In the genomic region with DNA sequence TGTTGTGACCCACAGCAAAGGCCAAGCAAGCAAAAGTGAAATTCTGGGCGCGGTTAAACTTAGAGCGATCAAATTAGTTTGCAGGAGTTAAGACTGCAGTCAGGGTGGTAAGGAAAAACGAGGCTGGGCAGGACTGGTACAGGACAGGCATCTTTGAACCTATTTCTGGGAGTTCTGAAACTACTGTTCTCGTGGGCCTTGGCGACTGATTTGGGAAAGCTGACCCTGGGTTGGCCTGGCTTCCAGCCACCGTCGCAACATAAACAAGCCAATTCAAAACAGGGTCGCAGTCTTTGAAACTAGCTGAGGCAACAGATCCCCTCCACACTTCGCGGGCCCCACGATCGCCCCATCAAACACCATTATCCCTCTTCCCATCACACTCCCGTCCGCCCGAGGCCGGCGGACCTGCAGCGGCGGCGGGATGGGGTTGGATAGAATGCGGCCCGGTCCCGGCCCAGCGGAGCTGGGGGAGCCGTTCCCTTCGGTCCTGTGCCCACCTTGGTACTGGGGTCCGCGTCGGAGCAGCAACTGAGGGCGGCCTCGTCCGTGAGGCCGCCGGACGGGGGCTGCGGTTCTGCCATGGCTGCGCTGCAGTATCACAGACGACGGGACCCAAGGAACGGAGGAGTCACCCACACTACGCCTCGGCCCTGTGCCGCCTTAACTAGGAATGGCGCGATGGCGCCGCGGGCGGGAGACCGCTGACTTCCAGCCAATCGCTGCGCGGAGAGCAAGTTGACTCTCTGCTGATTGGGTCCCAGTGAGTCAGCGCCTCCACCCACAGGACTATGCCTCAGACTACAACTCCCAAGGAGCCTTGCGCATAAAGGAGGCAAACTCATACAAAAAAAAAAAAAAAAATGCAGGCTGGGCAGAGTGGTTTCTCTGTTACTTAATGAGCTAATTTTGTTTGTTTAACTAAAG, we compare ENCODE assay signal across 8 cellular contexts. TPM values are rescaled to one million over a fixed set of nuclear protein-coding genes. Genes with fewer than 3 reads are reported as not detected.
DNase-seq lines count a peak whose midpoint lies in the region; ATAC-seq and TF ChIP-seq lines count a peak whose summit lies in the region.

A gene (minus strand): TSS at position 675 of the 927 bp plus-strand sequence. CDS start 91 bp downstream, at position 584.

- no peak for TF ChIP-seq CTCF in prostate gland (IDR thresholded peaks at IDR 0.05)

- H3K4me3 ChIP-seq in prostate gland (peak within 1 kb of the TSS; percentile 73 to 82), urinary bladder (ENCODE audit: low read depth, low read length) (peak within 1 kb of the TSS; percentile 70)

- H3K27me3 ChIP-seq in prostate gland (replicated peaks; ENCODE audit: insufficient read depth) = no peaks in the 10 kb centered on the region

- no peaks in the 10 kb centered on the region for H3K9me3 ChIP-seq in prostate gland

- H3K36me3 ChIP-seq in prostate gland (no peaks in the 10 kb centered on the region), urinary bladder (ENCODE audit: insufficient read depth) (no peaks in the 10 kb centered on the region)

- DNase-seq in NCI-H187 treated with DMSO at 0.1 percent for 48 hours (lab: John Stamatoyannopoulos, UW) (peak; percentile 83), anterior cingulate cortex (lab: John Stamatoyannopoulos, UW) (peak; percentile 66 to 99 (median 97)), left ventricle myocardium superior (peak; percentile 98), prostate gland (ENCODE audit: low spot score) (peak; percentile 99)

- H3K27ac ChIP-seq in prostate gland = peak within 1 kb of the TSS; percentile 87 to 89
- H3K27ac ChIP-seq in urinary bladder (ENCODE audit: low read depth) = peak within 1 kb of the TSS; percentile 99

- H3K4me1 ChIP-seq in prostate gland (replicated peaks) = no peaks in the 10 kb centered on the region
- H3K4me1 ChIP-seq in urinary bladder (ENCODE audit: insufficient read depth) = no peaks in the 10 kb centered on the region

- WGBS in prostate gland = 1% methylated on average over 55 of the region's 56 CpGs
- WGBS in urinary bladder = under 1% methylated on average over 56 of the region's 56 CpGs

- ATAC-seq in GM18499 (IDR thresholded peaks at IDR 0.05; ENCODE audit: insufficient read depth, unreplicated experiment) (peak; percentile 95), HG02943 (IDR thresholded peaks at IDR 0.05; ENCODE audit: low read depth, unreplicated experiment) (peak; percentile 99), left ventricle myocardium superior (peak; percentile 100)

- intact Hi-C loops in T-helper 2 cell treated with Interferon-gamma antibody and Interleukin-4, amounts not matched to agents 100 ng/mL and 5 ng/mL, for 36 hours (cut with micrococcal nuclease) = loop anchor here (1.0 kb wide), 3 partner anchors 12 to 130 kb away; a partner anchor contains a TSS
- intact Hi-C loops in left ventricle myocardium superior (cut with micrococcal nuclease) (no loop called here), prostate gland (cut with DNase I) (loop anchor here (10.0 kb wide), 1 partner anchor 58 kb away; no protein-coding TSS in a partner anchor)

- peak; percentile 90 for TF ChIP-seq POLR2A in prostate gland (IDR thresholded peaks at IDR 0.05)

RNA-seq across cellular contexts. Expression of the gene that starts here (rescaled TPM):
- total RNA-seq in T-helper 2 cell treated with Interferon-gamma antibody and Interleukin-4, amounts not matched to agents 100 ng/mL and 5 ng/mL, for 36 hours = 117 and 119 TPM in 2 replicates
- total RNA-seq in left ventricle myocardium superior = 92.9 TPM
- 100 to 1,000 TPM in 1 of 2 donors, 10 to 100 TPM in 1; 93.7 to 176 TPM for total RNA-seq in prostate gland
- 160 TPM for total RNA-seq in urinary bladder
- polyA plus RNA-seq in urinary bladder = 67.9 TPM

Comparison
In these comparisons a context has a peak if more than half of its experiments do, and no peak if none do; other contexts are left out.
1. Peak in every context shown above with its lines: DNase-seq, ATAC-seq, H3K4me3 ChIP-seq and H3K27ac ChIP-seq.